ENCODE assay signal across 10 cellular contexts in the genomic region with DNA sequence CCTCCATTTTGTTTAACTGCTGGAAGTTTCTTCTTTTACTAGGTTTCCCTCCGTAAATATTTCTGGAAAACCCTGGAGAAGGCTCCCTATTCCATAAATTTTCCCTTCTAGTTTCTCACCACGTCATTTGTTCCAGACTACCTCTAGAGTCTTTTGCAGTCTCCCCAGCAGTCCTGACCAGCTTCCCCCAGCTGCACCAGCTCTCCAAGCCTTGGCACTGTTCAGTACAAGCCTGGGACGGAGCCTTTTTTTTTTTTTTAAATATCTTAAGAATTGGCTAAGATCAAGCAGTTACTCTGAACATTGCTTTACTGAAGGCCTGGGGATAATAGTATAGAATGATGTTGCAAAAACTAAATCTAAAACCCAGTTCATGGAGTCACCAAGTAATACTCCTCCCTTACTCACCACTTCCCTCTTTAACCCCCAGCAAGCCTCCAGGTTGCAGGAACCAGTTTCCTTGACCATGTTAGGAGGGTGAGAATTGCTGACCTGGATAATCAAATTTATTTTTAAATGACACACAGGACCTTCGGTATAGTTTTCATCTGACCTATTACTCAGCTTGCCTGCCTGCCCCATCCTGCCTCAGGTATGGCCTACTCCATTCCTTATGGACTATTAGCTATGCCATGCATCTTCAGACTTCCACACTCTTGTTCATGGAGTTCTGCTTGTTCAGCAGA. TPM values are rescaled to one million over a fixed set of nuclear protein-coding genes. Genes with fewer than 3 reads are reported as not detected.
A peak's percentile ranks its signal among the peaks of the same experiment; 100 is the strongest.
DNase-seq lines count a peak whose midpoint lies in the region; ATAC-seq and TF ChIP-seq lines count a peak whose summit lies in the region.
"Had no signal": no experiment of that assay in that cellular context is flagged by ENCODE, and none has a peak within 500 bp of the region (broad histone marks: within the 10 kb centered on the region; RNA-seq: fewer than 3 reads in every experiment).

No MANE protein-coding gene starts in this region.

- peaks cover 5% of the 10 kb centered on the region for H3K36me3 Mint-ChIP-seq in glutamatergic neuron (ENCODE audit: unreplicated experiment)

- no peaks in the 10 kb centered on the region for H3K9me1 ChIP-seq in IMR-90 (ENCODE audit: insufficient read depth, low read length)

- H3K27ac Mint-ChIP-seq in glutamatergic neuron (ENCODE audit: unreplicated experiment), result no peak overlapping the region

- H3K36me3 ChIP-seq in IMR-90 (ENCODE audit: control insufficient read depth, insufficient read depth, low read length), result no peaks in the 10 kb centered on the region
- H3K36me3 ChIP-seq in body of pancreas (replicated peaks in 1 of 2; ENCODE audit: insufficient read depth in 1 of 2, low read depth in 2 of 2), result no peaks in the 10 kb centered on the region

- intact Hi-C loops in IMR-90 (cut with micrococcal nuclease) (no loop called here), body of pancreas (cut with DNase I) (no loop called here)

- no peak overlapping the region for H3K27ac ChIP-seq in IMR-90 (ENCODE audit: insufficient read depth, low read length)
- peak overlapping the region in 3 of 4 donors; percentile 89 to 90 (median 89) for H3K27ac ChIP-seq in body of pancreas
- H3K27ac ChIP-seq: SK-N-MC had no signal

- H2AK5ac ChIP-seq in IMR-90 (ENCODE audit: low read depth, low read length), result no peak overlapping the region

- H3K27me3 ChIP-seq in IMR-90 (ENCODE audit: control insufficient read depth, insufficient read depth, low read length) (peaks cover 5% of the 10 kb centered on the region), body of pancreas (no peaks in the 10 kb centered on the region), mononuclear cell (ENCODE audit: insufficient read depth, low read length) (no peaks in the 10 kb centered on the region)

- H2AK9ac ChIP-seq in IMR-90 (replicated peaks; ENCODE audit: low read depth, low read length, poor library complexity), result no peak overlapping the region

- DNase-seq in IMR-90 (no peak), body of pancreas (no peak), glutamatergic neuron (no peak)
- no peak for DNase-seq in central memory CD4-positive, alpha-beta T cell
- no peak for DNase-seq in stimulated activated CD4-positive, alpha-beta T cell treated with anti-CD3 and anti-CD28 coated beads, Interleukin-2, amount 100 ng/mL, for 48 hours

- H3K4me1 ChIP-seq in IMR-90 (ENCODE audit: control insufficient read depth, insufficient read depth, low read length), result no peaks in the 10 kb centered on the region
- peaks cover 7% of the 10 kb centered on the region for H3K4me1 ChIP-seq in body of pancreas
- peaks cover 24% of the 10 kb centered on the region for H3K4me1 ChIP-seq in mononuclear cell (ENCODE audit: insufficient read depth, low read length)

- H3K4me3 Mint-ChIP-seq in glutamatergic neuron (ENCODE audit: unreplicated experiment), result no peak overlapping the region

- H3K18ac ChIP-seq in IMR-90 (ENCODE audit: low read depth, low read length), result no peak overlapping the region

- no peak overlapping the region for H4K5ac ChIP-seq in IMR-90 (ENCODE audit: low read depth, low read length)

- POLR2A ChIA-PET in IMR-90 (lab: Charles Lee; ENCODE audit: unreplicated experiment), result no interaction called here

- H3K9ac ChIP-seq in IMR-90 (ENCODE audit: low read depth, low read length), result no peak overlapping the region

- H3K4ac ChIP-seq in IMR-90 (ENCODE audit: low read depth, low read length), result no peak overlapping the region

- no peak overlapping the region for H4K91ac ChIP-seq in IMR-90 (ENCODE audit: insufficient read depth, low read depth, low read length)

- ATAC-seq in GM19328 (IDR thresholded peaks at IDR 0.05; ENCODE audit: unreplicated experiment), result peak; percentile 39
- peak; percentile 11; the same call in 1 of the 2 replicates for ATAC-seq in IMR-90 (ENCODE audit: low read depth)
- ATAC-seq in body of pancreas, result peak; percentile 33
- no peak for ATAC-seq in HG03520 (IDR thresholded peaks at IDR 0.05; ENCODE audit: unreplicated experiment)

- no peaks in the 10 kb centered on the region for H4K20me1 ChIP-seq in IMR-90 (ENCODE audit: insufficient read depth, low read length)

- CTCF ChIA-PET in IMR-90 (lab: Yijun Ruan, JAX), result interaction anchor here (0.7 kb wide), 1 partner anchor 50 kb away, joined by 4 read pairs; no protein-coding TSS in a partner anchor

- H3K4me3 ChIP-seq in IMR-90 (ENCODE audit: insufficient read depth, low read depth, low read length), result no peak overlapping the region
- H3K4me3 ChIP-seq in body of pancreas, result peak overlapping the region in 1 of 2 donors; percentile 8
- peak overlapping the region; percentile 94 for H3K4me3 ChIP-seq in mononuclear cell (ENCODE audit: low read length)
- H3K4me3 ChIP-seq: SK-N-MC had no signal

- dilution Hi-C loops in IMR-90 (cut with HindIII; ENCODE audit: low sequenced_read_pairs, unreplicated experiment), result no loop called here

- H4K8ac ChIP-seq in IMR-90 (ENCODE audit: low read depth in 2 of 2, low read length in 2 of 2), result no peak overlapping the region

- TF ChIP-seq POLR2A in IMR-90 (IDR thresholded peaks at IDR 0.05; ENCODE audit: low read depth, low read length) (no peak), body of pancreas (IDR thresholded peaks at IDR 0.05) (no peak)

- no peak overlapping the region for H2BK20ac ChIP-seq in IMR-90 (ENCODE audit: low read depth, low read length)

- no peak overlapping the region for H2BK120ac ChIP-seq in IMR-90 (ENCODE audit: low read depth, low read length)

- no peak overlapping the region for H3K14ac ChIP-seq in IMR-90 (replicated peaks; ENCODE audit: low read depth, low read length)

- WGBS in IMR-90 (ENCODE audit: extremely low coverage in 2 of 2, insufficient read length in 1 of 2), 2 experiments, result no CpG with 5 or more reads among the region's 4 CpGs
- 47 to 50% methylated on average over 4 of the region's 4 CpGs for WGBS in body of pancreas, 2 donors

- no peak overlapping the region for H2BK5ac ChIP-seq in IMR-90 (ENCODE audit: low read depth, low read length, poor library complexity, severe bottlenecking)

- no peaks in the 10 kb centered on the region for H3K27me3 Mint-ChIP-seq in glutamatergic neuron (ENCODE audit: unreplicated experiment)

- no TSS peak for BruUV-seq in IMR-90 (replicated peaks; lab: Mats Ljungman, UMichigan)

- no peaks in the 10 kb centered on the region for H3K9me3 Mint-ChIP-seq in glutamatergic neuron (ENCODE audit: unreplicated experiment)

- no peaks in the 10 kb centered on the region for H3K79me1 ChIP-seq in IMR-90 (ENCODE audit: low read depth in 1 of 2, low read length in 2 of 2)

- no peak overlapping the region for H3K23ac ChIP-seq in IMR-90 (ENCODE audit: low read depth, low read length)

- in situ Hi-C loops in IMR-90 (cut with MboI; ENCODE audit: low sequenced_read_pairs), result no loop called here

- no peak overlapping the region for H2BK15ac ChIP-seq in IMR-90 (ENCODE audit: low read depth, low read length)

- H3K4me1 Mint-ChIP-seq in glutamatergic neuron (ENCODE audit: low read depth, unreplicated experiment), result no peaks in the 10 kb centered on the region

- H3K4me2 ChIP-seq in IMR-90 (ENCODE audit: low read depth, low read length), result no peak overlapping the region

- TF ChIP-seq RAD21 in IMR-90 (IDR thresholded peaks at IDR 0.05; ENCODE audit: low read length), result no peak

- H3K9me3 ChIP-seq in IMR-90 (ENCODE audit: control insufficient read depth, insufficient read depth, low read length) (no peaks in the 10 kb centered on the region), body of pancreas (no peaks in the 10 kb centered on the region), mononuclear cell (ENCODE audit: low read depth, low read length) (no peaks in the 10 kb centered on the region)

- TF ChIP-seq CTCF in IMR-90 (conservative IDR thresholded peaks at IDR 0.05; ENCODE audit: low read depth, low read length), result no peak
- no peak for TF ChIP-seq CTCF in body of pancreas (IDR thresholded peaks at IDR 0.05)
- TF ChIP-seq CTCF in glutamatergic neuron (IDR thresholded peaks at IDR 0.05; ENCODE audit: partially characterized antibody, unreplicated experiment), result no peak

- H2AFZ ChIP-seq in IMR-90 (replicated peaks; ENCODE audit: low read length, poor library complexity), result no peak overlapping the region

- no peak overlapping the region for H3K56ac ChIP-seq in IMR-90 (ENCODE audit: extremely low read depth, insufficient read depth, low read length)

TF ChIP-seq in IMR-90, 13 proteins besides CTCF, POLR2A, EP300 and RAD21 (continues in another document):
- no peak for TF ChIP-seq FOS (IDR thresholded peaks at IDR 0.05; ENCODE audit: low read depth, low read length)
- TF ChIP-seq, protein P1, sequence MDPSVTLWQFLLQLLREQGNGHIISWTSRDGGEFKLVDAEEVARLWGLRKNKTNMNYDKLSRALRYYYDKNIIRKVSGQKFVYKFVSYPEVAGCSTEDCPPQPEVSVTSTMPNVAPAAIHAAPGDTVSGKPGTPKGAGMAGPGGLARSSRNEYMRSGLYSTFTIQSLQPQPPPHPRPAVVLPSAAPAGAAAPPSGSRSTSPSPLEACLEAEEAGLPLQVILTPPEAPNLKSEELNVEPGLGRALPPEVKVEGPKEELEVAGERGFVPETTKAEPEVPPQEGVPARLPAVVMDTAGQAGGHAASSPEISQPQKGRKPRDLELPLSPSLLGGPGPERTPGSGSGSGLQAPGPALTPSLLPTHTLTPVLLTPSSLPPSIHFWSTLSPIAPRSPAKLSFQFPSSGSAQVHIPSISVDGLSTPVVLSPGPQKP (IDR thresholded peaks at IDR 0.05; ENCODE audit: borderline replicate concordance, low read depth, low read length), result no peak
- no peak for TF ChIP-seq RCOR1 (IDR thresholded peaks at IDR 0.05; ENCODE audit: insufficient replicate concordance, low read length)
- no peak for TF ChIP-seq CEBPB (IDR thresholded peaks at IDR 0.05; ENCODE audit: low read depth, low read length)
- TF ChIP-seq MXI1 (IDR thresholded peaks at IDR 0.05; ENCODE audit: borderline replicate concordance, low read depth, low read length), result no peak
- no peak for TF ChIP-seq MAZ (IDR thresholded peaks at IDR 0.05; ENCODE audit: borderline replicate concordance, low read depth, low read length)
- TF ChIP-seq SMC3 (IDR thresholded peaks at IDR 0.05; ENCODE audit: low read depth, low read length), result no peak
- no peak for TF ChIP-seq CHD1 (IDR thresholded peaks at IDR 0.05; ENCODE audit: low read depth, low read length)
- TF ChIP-seq, protein P2, sequence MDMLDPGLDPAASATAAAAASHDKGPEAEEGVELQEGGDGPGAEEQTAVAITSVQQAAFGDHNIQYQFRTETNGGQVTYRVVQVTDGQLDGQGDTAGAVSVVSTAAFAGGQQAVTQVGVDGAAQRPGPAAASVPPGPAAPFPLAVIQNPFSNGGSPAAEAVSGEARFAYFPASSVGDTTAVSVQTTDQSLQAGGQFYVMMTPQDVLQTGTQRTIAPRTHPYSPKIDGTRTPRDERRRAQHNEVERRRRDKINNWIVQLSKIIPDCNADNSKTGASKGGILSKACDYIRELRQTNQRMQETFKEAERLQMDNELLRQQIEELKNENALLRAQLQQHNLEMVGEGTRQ (IDR thresholded peaks at IDR 0.05; ENCODE audit: low read depth, low read length), result no peak

RNA-seq across cellular contexts. Expression of a gene that starts 0.7 kb away (rescaled TPM):
- total RNA-seq in IMR-90 (2012; rRNA removed) (not detected in 2 replicates), body of pancreas (1 to 10 TPM; 2.0 to 3.6 TPM), mononuclear cell (2.2 TPM), glutamatergic neuron (ENCODE audit: unreplicated experiment) (not detected)
- polyA plus RNA-seq in IMR-90 (2012; rRNA removed), result not detected in 2 replicates
- polyA plus RNA-seq in IMR-90 (2012; cell fraction: cytosol; rRNA removed), result 0.02 TPM in 1 of 2 replicates, not detected in the other
- polyA plus RNA-seq in IMR-90 (2012; cell fraction: nucleus; rRNA removed; ENCODE audit: low replicate concordance), result not detected in 2 replicates
- polyA plus RNA-seq: neural cell had no signal
